In genomic region chr1:246304468-246305259, GRCh38 we compare ENCODE assay signal across 1 cellular context.
TF ChIP-seq lines count a peak whose summit lies in the region.

No MANE protein-coding gene starts in this region.

TF ChIP-seq in K562, 482 proteins besides CTCF, POLR2A, EP300 and RAD21 (continued from another document):
- peak in 1 of 2 experiments; percentile 52; a peak in 1 of 4 replicates for TF ChIP-seq ZNF639 (CRISPR knock-in tag; conservative IDR thresholded peaks at IDR 0.05 in 1 of 2, IDR thresholded peaks at IDR 0.05 in 1 of 2)
- TF ChIP-seq ZNF395 (CRISPR knock-in tag; IDR thresholded peaks at IDR 0.05), result no peak
- no peak for TF ChIP-seq CAMTA2 (CRISPR knock-in tag; conservative IDR thresholded peaks at IDR 0.05)
- TF ChIP-seq NCOR1 (IDR thresholded peaks at IDR 0.05), result peak; percentile 5; the same call in 1 of the 2 replicates
- peak; percentile 22; the same call in 1 of the 2 replicates for TF ChIP-seq FOXM1 (IDR thresholded peaks at IDR 0.05; ENCODE audit: low read depth)
- TF ChIP-seq FOXM1 (CRISPR knock-in tag; IDR thresholded peaks at IDR 0.05; ENCODE audit: low read depth), result no peak
